13 cellular contexts compared by ENCODE assay signal in the genomic region with DNA sequence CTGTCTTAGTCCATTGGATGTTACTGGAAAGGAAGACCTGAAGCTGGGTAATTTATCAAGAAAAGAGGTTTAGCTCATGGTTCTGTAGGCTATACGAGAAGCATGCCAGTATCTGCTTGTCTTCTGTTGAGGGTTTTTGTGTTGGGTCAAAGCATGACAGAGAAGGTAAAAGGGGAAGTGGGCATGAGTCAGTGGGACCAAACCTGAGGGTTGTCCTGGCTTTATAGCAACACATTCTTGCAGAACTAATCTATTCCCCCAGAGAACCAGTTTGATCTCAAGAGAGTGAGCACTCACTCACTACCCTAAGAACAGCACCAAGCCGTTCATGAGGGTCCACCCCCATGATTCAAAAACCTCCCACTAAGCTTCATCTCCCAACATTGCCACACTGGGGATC. TPM values are rescaled to one million over a fixed set of nuclear protein-coding genes. Genes with fewer than 3 reads are reported as not detected.
DNase-seq lines count a peak whose midpoint lies in the region; ATAC-seq, FAIRE-seq and TF ChIP-seq lines count a peak whose summit lies in the region.
"Had no signal": no experiment of that assay in that cellular context is flagged by ENCODE, and none has a peak within 500 bp of the region (broad histone marks: within the 10 kb centered on the region; RNA-seq: fewer than 3 reads in every experiment).

No MANE protein-coding gene starts in this region.

- ATAC-seq in GM18505 (IDR thresholded peaks at IDR 0.05; ENCODE audit: unreplicated experiment) (peak; percentile 86), GM21423 (IDR thresholded peaks at IDR 0.05; ENCODE audit: unreplicated experiment) (peak; percentile 77), HG03108 (IDR thresholded peaks at IDR 0.05; ENCODE audit: unreplicated experiment) (peak; percentile 77), pancreas (no peak)
- ATAC-seq: natural killer cell treated with Interleukin-12 subunit alpha and Interleukin-12 subunit beta and Interleukin-15 and Interleukin-18, amount 100 ng/mL, for 72 hours had no signal

- DNase-seq in OCI-M1 (lab: John Stamatoyannopoulos, UW) (peak; percentile 59), pancreas (no peak), DMS53 treated with DMSO at 0.1 percent for 48 hours (lab: John Stamatoyannopoulos, UW; ENCODE audit: unreplicated experiment) (no peak), D721Med (ENCODE audit: insufficient read length, low spot score) (no peak), WERI-Rb-1 (no peak)
- DNase-seq: activated CD4-positive, alpha-beta T cell treated with anti-CD3 and anti-CD28 coated beads, Interleukin-2, amount 50 U/mL, for 1 hour; stimulated activated CD4-positive, alpha-beta T cell treated with anti-CD3 and anti-CD28 coated beads, Interleukin-4, amount 100 ng/mL, for 24 hours; tibial artery had no signal

- 92 to 95% methylated on average over 2 of the region's 2 CpGs for WGBS in pancreas, 2 donors

- TF ChIP-seq CTCF in pancreas (IDR thresholded peaks at IDR 0.05) (no peak), D721Med (IDR thresholded peaks at IDR 0.05; ENCODE audit: insufficient read depth, missing control alignments) (no peak), WERI-Rb-1 (IDR thresholded peaks at IDR 0.05; ENCODE audit: low read depth, low read length) (no peak)

- H3K27me3 ChIP-seq in pancreas (no peaks in the 10 kb centered on the region), WERI-Rb-1 (ENCODE audit: insufficient read depth, low read depth, severe bottlenecking) (no peaks in the 10 kb centered on the region)
- H3K27me3 ChIP-seq: tibial artery had no signal

- TF ChIP-seq POLR2A in GM18505 (IDR thresholded peaks at IDR 0.05; ENCODE audit: borderline replicate concordance, extremely low read depth, insufficient read depth, insufficient read length), result no peak

- H3K36me3 ChIP-seq in pancreas (no peaks in the 10 kb centered on the region), WERI-Rb-1 (no peaks in the 10 kb centered on the region)
- H3K36me3 ChIP-seq: tibial artery had no signal

- H3K4me3 ChIP-seq in pancreas (no peak overlapping the region), WERI-Rb-1 (ENCODE audit: low read depth, low read length) (no peak overlapping the region)
- H3K4me3 ChIP-seq: tibial artery had no signal

- intact Hi-C loops in pancreas (cut with DNase I), result no loop called here

- H3K27ac ChIP-seq in pancreas (no peak overlapping the region), WERI-Rb-1 (no peak overlapping the region)
- H3K27ac ChIP-seq: tibial artery had no signal

- FAIRE-seq in pancreas (lab: Jason Lieb, UNC) (no peak), D721Med (lab: Jason Lieb, UNC) (no peak)
- FAIRE-seq: RCC 7860 had no signal

- H3K9me3 ChIP-seq in pancreas (no peaks in the 10 kb centered on the region), WERI-Rb-1 (ENCODE audit: severe bottlenecking) (no peaks in the 10 kb centered on the region)
- H3K9me3 ChIP-seq: tibial artery had no signal

- H3K4me1 ChIP-seq in pancreas, result no peaks in the 10 kb centered on the region

RNA-seq across cellular contexts. Expression of a gene that starts 19.0 kb away (rescaled TPM):
- total RNA-seq in pancreas, result 10 to 100 TPM in 2 of 6 donors, 1 to 10 TPM in 4; 7.3 to 17.6 (median 8.9) TPM
- polyA plus RNA-seq in pancreas, result 1 to 10 TPM; 3.1 to 6.4 TPM

Comparison
In these comparisons a context has a peak if more than half of its experiments do, and no peak if none do; other contexts are left out.
1. ATAC-seq: peak in GM18505 (single experiment), GM21423 (single experiment) and HG03108 (single experiment); none in pancreas (0 of 4).